Comparison of ENCODE assay signal across 20 cellular contexts in the genomic region with DNA sequence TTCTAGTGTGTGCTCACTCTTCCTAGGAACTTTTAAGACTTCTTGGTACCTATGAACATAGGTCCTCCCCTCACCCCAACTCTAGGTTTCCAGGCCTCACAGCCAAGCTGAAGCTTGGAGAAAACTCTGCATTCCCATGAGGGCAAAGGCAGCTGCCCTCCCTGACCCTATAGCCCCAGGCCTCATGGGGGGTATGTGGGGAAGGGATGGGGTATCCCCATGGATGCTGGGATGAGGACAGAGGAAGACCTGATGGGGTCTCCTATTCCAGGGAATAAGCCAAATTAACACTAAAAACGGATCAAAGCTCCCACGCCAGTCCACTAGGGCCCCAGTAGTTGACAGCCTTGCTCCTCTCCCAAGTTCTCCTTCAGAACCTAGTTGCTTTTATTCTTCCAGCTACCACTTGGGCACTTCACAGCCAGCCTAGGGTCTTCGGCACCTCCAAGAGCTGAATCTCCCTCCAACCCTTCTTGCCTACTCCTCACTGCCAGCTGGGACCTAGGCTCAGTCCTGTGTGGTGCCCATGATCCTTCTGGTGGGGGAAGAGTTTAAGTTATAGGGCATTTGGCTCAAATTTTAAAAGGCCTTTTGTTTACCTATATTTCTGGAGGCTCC. TPM values are rescaled to one million over a fixed set of nuclear protein-coding genes. Genes with fewer than 3 reads are reported as not detected.
DNase-seq lines count a peak whose midpoint lies in the region; ATAC-seq and TF ChIP-seq lines count a peak whose summit lies in the region.
"Had no signal": no experiment of that assay in that cellular context is flagged by ENCODE, and none has a peak within 500 bp of the region (broad histone marks: within the 10 kb centered on the region; RNA-seq: fewer than 3 reads in every experiment).

No MANE protein-coding gene starts in this region.

- H3K9me3 Mint-ChIP-seq in nephron = no peaks in the 10 kb centered on the region
- H3K9me3 Mint-ChIP-seq: CD8-positive, alpha-beta T cell; T-cell had no signal

- H3K36me3 Mint-ChIP-seq in T-helper 17 cell (ENCODE audit: low read depth) (peaks cover 3% of the 10 kb centered on the region), nephron (ENCODE audit: low read depth) (peaks cover 28% of the 10 kb centered on the region)

- TF ChIP-seq CTCF in HEK293 (tag by site-specific recombination; IDR thresholded peaks at IDR 0.05) = no peak
- no peak for TF ChIP-seq CTCF in nephron (IDR thresholded peaks at IDR 0.05; ENCODE audit: unreplicated experiment in 3 of 3)
- no peak for TF ChIP-seq CTCF in GM20000 (IDR thresholded peaks at IDR 0.05; ENCODE audit: extremely low read depth, missing control alignments)

- H3K4me1 Mint-ChIP-seq in T-helper 17 cell (peaks cover 23% of the 10 kb centered on the region), nephron (peaks cover 15% of the 10 kb centered on the region)

- H3K27ac Mint-ChIP-seq in T-helper 17 cell (peak overlapping the region; percentile 93), nephron (no peak overlapping the region)
- H3K27ac Mint-ChIP-seq: CD8-positive, alpha-beta T cell; T-cell had no signal

- H4K20me1 ChIP-seq in BLaER1 treated with 17β-estradiol and CSF1 and Interleukin-3, amounts not matched to agents 10 nM and 100 nM = peaks cover 20 to 54% (median 24%) of the 10 kb centered on the region in 11 experiments; a peak in 19 of 22 replicates

- no peak for ATAC-seq in T-helper 17 cell
- no peak for ATAC-seq in GM19351 (IDR thresholded peaks at IDR 0.05; ENCODE audit: unreplicated experiment)
- ATAC-seq: CD8-positive, alpha-beta T cell; T-cell had no signal

- H3K27me3 ChIP-seq in BLaER1 treated with 17β-estradiol and CSF1 and Interleukin-3, amounts not matched to agents 10 nM and 100 nM = peaks cover 0 to 10% (median 7%) of the 10 kb centered on the region in 11 experiments; a peak in 9 of 22 replicates

- H3K9ac ChIP-seq in BLaER1 treated with 17β-estradiol and CSF1 and Interleukin-3, amounts not matched to agents 10 nM and 100 nM = 0 out of 22 replicates have a peak overlapping the region, but pooled peaks of 1 of the 11 experiments have one; percentile 3
- H3K9ac ChIP-seq: SK-N-SH had no signal

- in situ Hi-C loops in ACHN (cut with HindIII; ENCODE audit: low pct_ligation_motif_present, low pct_unique_long_range_greater_than_20kb, low sequenced_read_pairs) = no loop called here

- H3K4me2 ChIP-seq in BLaER1 treated with 17β-estradiol and CSF1 and Interleukin-3, amounts not matched to agents 10 nM and 100 nM = peak overlapping the region; percentile 21 to 99 (median 92); a peak in 20 of 22 replicates

- peaks cover 30 to 70% (median 42%) of the 10 kb centered on the region in 10 experiments for H3K4me1 ChIP-seq in BLaER1 treated with 17β-estradiol and CSF1 and Interleukin-3, amounts not matched to agents 10 nM and 100 nM
- H3K4me1 ChIP-seq in HEK293 (ENCODE audit: control insufficient read depth, insufficient read depth, low read length) = peaks cover 5% of the 10 kb centered on the region; the same call in 1 of the 2 replicates

- H3K4me3 ChIP-seq in BLaER1 treated with 17β-estradiol and CSF1 and Interleukin-3, amounts not matched to agents 10 nM and 100 nM = no peak overlapping the region
- H3K4me3 ChIP-seq in HEK293 (ENCODE audit: low read depth, low read length) = no peak overlapping the region

- CTCF ChIA-PET in HEK293 (lab: Yijun Ruan, JAX) = interaction anchor here (0.6 kb wide), 1 partner anchor 1426 kb away, joined by 4 read pairs; no protein-coding TSS in a partner anchor

- POLR2A ChIA-PET in HEK293 (lab: Yijun Ruan, JAX) = interaction anchor here (0.6 kb wide), 1 partner anchor 9 kb away, joined by 3 read pairs; no protein-coding TSS in a partner anchor

- no peak for DNase-seq in T-helper 17 cell
- DNase-seq in GM20000 (ENCODE audit: low spot score) = no peak
- no peak for DNase-seq in ACHN
- no peak for DNase-seq in AG08396 (ENCODE audit: low spot score)
- DNase-seq: AML-193; CD8-positive, alpha-beta T cell; EL; NCI-H1105; NCI-H1694; NCI-H2227 treated with DMSO at 0.1 percent for 48 hours; NCI-H510A treated with DMSO at 0.1 percent for 48 hours; NCI-H774; SHP77 treated with DMSO at 0.1 percent for 48 hours; SK-N-SH; T-cell had no signal

- peaks cover 34 to 56% (median 42%) of the 10 kb centered on the region in 11 experiments for H3K36me3 ChIP-seq in BLaER1 treated with 17β-estradiol and CSF1 and Interleukin-3, amounts not matched to agents 10 nM and 100 nM
- peaks cover 0 to 50% of the 10 kb centered on the region in 2 experiments; a peak in 2 of 3 replicates for H3K36me3 ChIP-seq in HEK293 (ENCODE audit: control insufficient read depth in 2 of 2, insufficient read depth in 1 of 2, low read length in 2 of 2)

- no peaks in the 10 kb centered on the region for H3K9me3 ChIP-seq in BLaER1 treated with 17β-estradiol and CSF1 and Interleukin-3, amounts not matched to agents 10 nM and 100 nM (replicated peaks in 1 of 11)
- H3K9me3 ChIP-seq in HEK293 (ENCODE audit: control insufficient read depth, insufficient read depth, low read depth, low read length) = no peaks in the 10 kb centered on the region
- H3K9me3 ChIP-seq in T-helper 17 cell (ENCODE audit: control insufficient read depth, low read length, poor library complexity, severe bottlenecking) = no peaks in the 10 kb centered on the region
- H3K9me3 ChIP-seq: SK-N-SH had no signal

- H3K4me3 Mint-ChIP-seq in T-helper 17 cell = peak overlapping the region; percentile 52
- H3K4me3 Mint-ChIP-seq in nephron = peak overlapping the region; percentile 4 to 58 (median 56)

- no peak overlapping the region for H3K27ac ChIP-seq in BLaER1 treated with 17β-estradiol and CSF1 and Interleukin-3, amounts not matched to agents 10 nM and 100 nM
- no peak overlapping the region for H3K27ac ChIP-seq in HEK293 (ENCODE audit: extremely low read depth, low read depth, low read length)
- H3K27ac ChIP-seq: HL-60 had no signal

- H3K27me3 Mint-ChIP-seq in T-helper 17 cell (no peaks in the 10 kb centered on the region), nephron (ENCODE audit: low read depth) (peaks cover 9% of the 10 kb centered on the region)
- H3K27me3 Mint-ChIP-seq: T-cell had no signal

TF ChIP-seq in HEK293, 187 proteins besides CTCF, POLR2A, EP300 and RAD21:
- TF ChIP-seq GLIS2 (tag by site-specific recombination; IDR thresholded peaks at IDR 0.05) = 0 out of 2 replicates have a peak, but pooled peaks have one; percentile 19
- TF ChIP-seq SP2 (tag by site-specific recombination; IDR thresholded peaks at IDR 0.05) = no peak
- no peak for TF ChIP-seq TRIM28 (IDR thresholded peaks at IDR 0.05; ENCODE audit: borderline replicate concordance, low read length)

RNA-seq across cellular contexts. Expression of a gene that starts 7.8 kb away (rescaled TPM):
- total RNA-seq in T-helper 17 cell = 10 to 100 TPM; 62.0 to 62.4 TPM

RNA-seq across cellular contexts. Expression of a gene that starts 35.0 kb away (rescaled TPM):
- 10 to 100 TPM in 1 of 2 donors, 1 to 10 TPM in 1; 8.4 to 10.2 TPM for total RNA-seq in T-helper 17 cell
